Comparison of ENCODE assay signal across 14 cellular contexts in the genomic region with DNA sequence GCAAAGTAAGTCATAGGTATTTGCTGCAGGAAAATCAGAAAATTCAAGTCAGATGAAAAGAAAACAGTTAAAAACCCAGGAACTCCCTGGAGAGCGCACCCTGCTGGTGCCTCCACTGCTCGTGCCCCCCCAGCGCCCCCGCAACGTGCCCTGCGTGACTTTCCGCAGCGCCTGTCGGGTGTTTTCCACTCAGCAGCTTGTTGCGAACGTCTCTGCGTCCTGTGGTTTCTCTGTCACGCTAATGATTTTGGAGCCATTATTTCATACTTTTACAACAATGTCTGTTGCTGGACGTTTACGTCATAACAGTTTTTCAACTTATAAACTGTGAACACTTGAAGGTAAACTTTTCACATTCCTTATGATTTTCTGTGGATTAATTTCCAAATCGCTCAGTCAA. TPM values are rescaled to one million over a fixed set of nuclear protein-coding genes. Genes with fewer than 3 reads are reported as not detected.
DNase-seq lines count a peak whose midpoint lies in the region; ATAC-seq and TF ChIP-seq lines count a peak whose summit lies in the region.
"Had no signal": no experiment of that assay in that cellular context is flagged by ENCODE, and none has a peak within 500 bp of the region (broad histone marks: within the 10 kb centered on the region; RNA-seq: fewer than 3 reads in every experiment).

No MANE protein-coding gene starts in this region.

- 0 out of 2 replicates have a peak overlapping the region, but pooled peaks have one; percentile 19 for H2BK120ac ChIP-seq in IMR-90 (ENCODE audit: low read depth, low read length)

- TF ChIP-seq POLR2A in IMR-90 (IDR thresholded peaks at IDR 0.05; ENCODE audit: low read depth, low read length), result no peak

- H3K36me3 ChIP-seq in IMR-90 (ENCODE audit: control insufficient read depth, insufficient read depth, low read length) (peaks cover 27% of the 10 kb centered on the region), heart right ventricle (peaks cover 0 to 66% (median 12%) of the 10 kb centered on the region in 9 donors)

- H2AFZ ChIP-seq in IMR-90 (replicated peaks; ENCODE audit: low read length, poor library complexity), result peak overlapping the region; percentile 61

- peak overlapping the region; percentile 67 for H2BK5ac ChIP-seq in IMR-90 (ENCODE audit: low read depth, low read length, poor library complexity, severe bottlenecking)

- no peaks in the 10 kb centered on the region for H3K27me3 Mint-ChIP-seq in activated naive CD8-positive, alpha-beta T cell treated with anti-CD3 and anti-CD28 coated beads, Interleukin-2, amount 50 U/mL, for 24 hours
- no peaks in the 10 kb centered on the region for H3K27me3 Mint-ChIP-seq in naive thymus-derived CD8-positive, alpha-beta T cell

- peak; percentile 38 for ATAC-seq in IMR-90 (ENCODE audit: low read depth)
- ATAC-seq in activated naive CD8-positive, alpha-beta T cell treated with anti-CD3 and anti-CD28 coated beads, Interleukin-2, amount 50 U/mL, for 24 hours, result no peak
- ATAC-seq in naive thymus-derived CD8-positive, alpha-beta T cell, result no peak
- no peak for ATAC-seq in heart right ventricle
- ATAC-seq: activated CD4-positive, CD25-positive, alpha-beta regulatory T cell treated with anti-CD3 and anti-CD28 coated beads, Interleukin-2, amount 50 U/mL, for 24 hours had no signal

- POLR2A ChIA-PET in IMR-90 (lab: Charles Lee; ENCODE audit: unreplicated experiment), result no interaction called here
- POLR2A ChIA-PET in naive thymus-derived CD8-positive, alpha-beta T cell (lab: Charles Lee), result no interaction called here

- H3K9ac ChIP-seq in IMR-90 (ENCODE audit: low read depth, low read length), result peak overlapping the region; percentile 43

- H4K20me1 ChIP-seq in IMR-90 (ENCODE audit: insufficient read depth, low read length), result no peaks in the 10 kb centered on the region; the same call in 1 of the 2 replicates

- H3K27ac Mint-ChIP-seq in activated naive CD8-positive, alpha-beta T cell treated with anti-CD3 and anti-CD28 coated beads, Interleukin-2, amount 50 U/mL, for 24 hours, result peak overlapping the region; percentile 52
- H3K27ac Mint-ChIP-seq in naive thymus-derived CD8-positive, alpha-beta T cell, result peak overlapping the region in 6 of 10 donors; percentile 16 to 82 (median 72)

- peak overlapping the region; percentile 59 for H3K4me2 ChIP-seq in IMR-90 (ENCODE audit: low read depth, low read length)

- H3K14ac ChIP-seq in IMR-90 (replicated peaks; ENCODE audit: low read depth, low read length), result no peak overlapping the region

- no peak overlapping the region for H3K23ac ChIP-seq in IMR-90 (ENCODE audit: low read depth, low read length)

- H3K56ac ChIP-seq in IMR-90 (ENCODE audit: extremely low read depth, insufficient read depth, low read length), result no peak overlapping the region

- peak overlapping the region; percentile 54; the same call in 1 of the 2 replicates for H3K4ac ChIP-seq in IMR-90 (ENCODE audit: low read depth, low read length)

- CTCF ChIA-PET in IMR-90 (lab: Yijun Ruan, JAX), result no interaction called here

- H3K4me1 ChIP-seq in IMR-90 (ENCODE audit: control insufficient read depth, insufficient read depth, low read length), result peaks cover 16% of the 10 kb centered on the region
- peaks cover 0 to 27% (median 10%) of the 10 kb centered on the region in 9 donors for H3K4me1 ChIP-seq in heart right ventricle

- H3K9me1 ChIP-seq in IMR-90 (ENCODE audit: insufficient read depth, low read length), result peaks cover 4% of the 10 kb centered on the region; the same call in 1 of the 2 replicates

- peaks cover 17 to 24% of the 10 kb centered on the region in 2 experiments for H3K79me1 ChIP-seq in IMR-90 (ENCODE audit: low read depth in 1 of 2, low read length in 2 of 2)

- H3K36me3 Mint-ChIP-seq in activated naive CD8-positive, alpha-beta T cell treated with anti-CD3 and anti-CD28 coated beads, Interleukin-2, amount 50 U/mL, for 24 hours (ENCODE audit: low read depth), result peaks cover 21% of the 10 kb centered on the region
- H3K36me3 Mint-ChIP-seq in naive thymus-derived CD8-positive, alpha-beta T cell, result peaks cover 0 to 4% (median 2%) of the 10 kb centered on the region in 3 donors

- no TSS peak for BruUV-seq in IMR-90 (replicated peaks; lab: Mats Ljungman, UMichigan)

- peak overlapping the region; percentile 55; the same call in 1 of the 2 replicates for H4K91ac ChIP-seq in IMR-90 (ENCODE audit: insufficient read depth, low read depth, low read length)

- no peak overlapping the region for H3K4me3 ChIP-seq in IMR-90 (ENCODE audit: insufficient read depth, low read depth, low read length)
- no peak overlapping the region for H3K4me3 ChIP-seq in heart right ventricle

- H2BK15ac ChIP-seq in IMR-90 (ENCODE audit: low read depth, low read length), result no peak overlapping the region

- no peak overlapping the region for H2BK20ac ChIP-seq in IMR-90 (ENCODE audit: low read depth, low read length)

- H3K27me3 ChIP-seq in IMR-90 (ENCODE audit: control insufficient read depth, insufficient read depth, low read length), result no peaks in the 10 kb centered on the region
- peaks cover 0 to under 1% (median 0%) of the 10 kb centered on the region in 7 donors for H3K27me3 ChIP-seq in heart right ventricle

- no peaks in the 10 kb centered on the region for H3K9me3 Mint-ChIP-seq in activated naive CD8-positive, alpha-beta T cell treated with anti-CD3 and anti-CD28 coated beads, Interleukin-2, amount 50 U/mL, for 24 hours
- no peaks in the 10 kb centered on the region for H3K9me3 Mint-ChIP-seq in naive thymus-derived CD8-positive, alpha-beta T cell

- H3K9me3 ChIP-seq in IMR-90 (ENCODE audit: control insufficient read depth, insufficient read depth, low read length) (no peaks in the 10 kb centered on the region), heart right ventricle (no peaks in the 10 kb centered on the region)

- in situ Hi-C loops in IMR-90 (cut with MboI; ENCODE audit: low sequenced_read_pairs), result loop anchor here (25.0 kb wide), 1 partner anchor 111 kb away; no protein-coding TSS in a partner anchor

- intact Hi-C loops in IMR-90 (cut with micrococcal nuclease), result no loop called here
- intact Hi-C loops in heart right ventricle (cut with DNase I), result loop anchor here in 2 of 10 donors (10.0 kb wide), 2 partner anchors 71 to 271 kb away; no protein-coding TSS in a partner anchor

- H4K8ac ChIP-seq in IMR-90 (ENCODE audit: low read depth in 2 of 2, low read length in 2 of 2), result peak overlapping the region; percentile 30 to 81; a peak in 3 of 4 replicates

- H3K18ac ChIP-seq in IMR-90 (ENCODE audit: low read depth, low read length), result peak overlapping the region; percentile 61

- peak; percentile 49 for TF ChIP-seq RAD21 in IMR-90 (IDR thresholded peaks at IDR 0.05; ENCODE audit: low read length)

- no peak overlapping the region for H3K4me3 Mint-ChIP-seq in activated naive CD8-positive, alpha-beta T cell treated with anti-CD3 and anti-CD28 coated beads, Interleukin-2, amount 50 U/mL, for 24 hours
- H3K4me3 Mint-ChIP-seq in naive thymus-derived CD8-positive, alpha-beta T cell, result peak overlapping the region in 3 of 10 donors; percentile 3 to 58 (median 14)

- TF ChIP-seq CTCF in IMR-90 (conservative IDR thresholded peaks at IDR 0.05; ENCODE audit: low read depth, low read length) (peak; percentile 76), heart right ventricle (IDR thresholded peaks at IDR 0.05) (no peak)

- DNase-seq in NOMO-1 treated with DMSO at 0.1 percent for 48 hours (lab: John Stamatoyannopoulos, UW; ENCODE audit: unreplicated experiment) (peak; percentile 16), NOMO-1 treated with dmso at 0.1 percent for 144 hours (lab: John Stamatoyannopoulos, UW; ENCODE audit: unreplicated experiment) (no peak), IMR-90 (peak; percentile 81), NCI-H2196 (lab: John Stamatoyannopoulos, UW; ENCODE audit: unreplicated experiment) (no peak), heart right ventricle (no peak), glomerular visceral epithelial cell (ENCODE audit: extremely low spot score) (no peak)
- DNase-seq in activated naive CD8-positive, alpha-beta T cell treated with anti-CD3 and anti-CD28 coated beads, Interleukin-2, amount 50 U/mL, for 24 hours, result peak; percentile 47
- DNase-seq in naive thymus-derived CD8-positive, alpha-beta T cell, result no peak
- DNase-seq: DMS153; effector CD8-positive, alpha-beta T cell; KG1; NCI-H2227 treated with DMSO at 0.1 percent for 48 hours; SIG-M5 had no signal

- peak overlapping the region; percentile 84 for H3K27ac ChIP-seq in IMR-90 (ENCODE audit: insufficient read depth, low read length)
- H3K27ac ChIP-seq in heart right ventricle, result no peak overlapping the region

- dilution Hi-C loops in IMR-90 (cut with HindIII; ENCODE audit: low sequenced_read_pairs, unreplicated experiment), result no loop called here

- H3K4me1 Mint-ChIP-seq in activated naive CD8-positive, alpha-beta T cell treated with anti-CD3 and anti-CD28 coated beads, Interleukin-2, amount 50 U/mL, for 24 hours, result peaks cover 43% of the 10 kb centered on the region
- H3K4me1 Mint-ChIP-seq in naive thymus-derived CD8-positive, alpha-beta T cell, result peaks cover 12 to 50% (median 40%) of the 10 kb centered on the region in 4 donors

- no peak overlapping the region; the same call in 1 of the 2 replicates for H2AK5ac ChIP-seq in IMR-90 (ENCODE audit: low read depth, low read length)

- 22% methylated on average over 6 of the region's 16 CpGs; no CpG with 5 or more reads in 1 of the 2 experiments for WGBS in IMR-90 (ENCODE audit: extremely low coverage in 2 of 2, insufficient read length in 1 of 2), 2 experiments
- WGBS in heart right ventricle, 2 donors, result 87 to 90% methylated on average over 16 of the region's 16 CpGs

- H2AK9ac ChIP-seq in IMR-90 (replicated peaks; ENCODE audit: low read depth, low read length, poor library complexity), result no peak overlapping the region

- peak overlapping the region; percentile 89 for H4K5ac ChIP-seq in IMR-90 (ENCODE audit: low read depth, low read length)

RNA-seq across cellular contexts. Expression of a gene that starts 5.0 kb away (rescaled TPM):
- total RNA-seq in IMR-90 (2012; rRNA removed) (36.1 and 36.2 TPM in 2 replicates), heart right ventricle (10 to 100 TPM; 13.0 to 32.5 (median 19.2) TPM)
- polyA plus RNA-seq in IMR-90 (2012; rRNA removed) (70.7 and 82.0 TPM in 2 replicates), heart right ventricle (10 to 100 TPM; 11.0 to 90.0 TPM)
- polyA plus RNA-seq in IMR-90 (2012; cell fraction: cytosol; rRNA removed), result 110 and 153 TPM in 2 replicates
- polyA plus RNA-seq in IMR-90 (2012; cell fraction: nucleus; rRNA removed; ENCODE audit: low replicate concordance), result 79.2 and 119 TPM in 2 replicates
- 10 to 100 TPM; 22.1 to 28.0 TPM for total RNA-seq in naive thymus-derived CD8-positive, alpha-beta T cell
- 10 to 100 TPM; 35.8 to 43.6 (median 37.0) TPM for polyA plus RNA-seq in naive thymus-derived CD8-positive, alpha-beta T cell

RNA-seq across cellular contexts. Expression of a gene that starts 5.2 kb away (rescaled TPM):
- total RNA-seq in IMR-90 (2012; rRNA removed), result 5.6 and 7.2 TPM in 2 replicates
- polyA plus RNA-seq in IMR-90 (2012; rRNA removed), result 10.9 and 11.2 TPM in 2 replicates
- polyA plus RNA-seq in IMR-90 (2012; cell fraction: cytosol; rRNA removed), result 18.8 and 22.7 TPM in 2 replicates
- 13.5 and 24.8 TPM in 2 replicates for polyA plus RNA-seq in IMR-90 (2012; cell fraction: nucleus; rRNA removed; ENCODE audit: low replicate concordance)
- 10 to 100 TPM; 20.3 to 23.6 TPM for total RNA-seq in naive thymus-derived CD8-positive, alpha-beta T cell
- 10 to 100 TPM; 10.8 to 17.0 (median 16.9) TPM for polyA plus RNA-seq in naive thymus-derived CD8-positive, alpha-beta T cell
- 10 to 100 TPM in 9 of 10 donors, 1 to 10 TPM in 1; 9.6 to 19.8 (median 16.0) TPM for total RNA-seq in heart right ventricle
- polyA plus RNA-seq in heart right ventricle, result 10 to 100 TPM in 1 of 2 donors, 1 to 10 TPM in 1; 9.7 to 10.4 TPM

RNA-seq across cellular contexts. Expression of a gene that starts 37.1 kb away (rescaled TPM):
- total RNA-seq in IMR-90 (2012; rRNA removed), result 8.6 and 10.3 TPM in 2 replicates
- 24.7 and 28.6 TPM in 2 replicates for polyA plus RNA-seq in IMR-90 (2012; rRNA removed)
- 31.4 and 45.1 TPM in 2 replicates for polyA plus RNA-seq in IMR-90 (2012; cell fraction: cytosol; rRNA removed)
- polyA plus RNA-seq in IMR-90 (2012; cell fraction: nucleus; rRNA removed; ENCODE audit: low replicate concordance), result 37.2 and 85.2 TPM in 2 replicates
- total RNA-seq in naive thymus-derived CD8-positive, alpha-beta T cell, result 10 to 100 TPM; 42.0 to 44.0 TPM
- polyA plus RNA-seq in naive thymus-derived CD8-positive, alpha-beta T cell, result 10 to 100 TPM; 12.4 to 26.0 (median 13.6) TPM
- 10 to 100 TPM; 27.4 to 81.6 (median 41.6) TPM for total RNA-seq in heart right ventricle
- 10 to 100 TPM; 43.9 to 62.0 TPM for polyA plus RNA-seq in heart right ventricle

Comparison
In these comparisons a context has a peak if more than half of its experiments do, and no peak if none do; other contexts are left out.
1. DNase-seq: peak in NOMO-1 treated with DMSO at 0.1 percent for 48 hours (single experiment), IMR-90 (single experiment) and activated naive CD8-positive, alpha-beta T cell treated with anti-CD3 and anti-CD28 coated beads, Interleukin-2, amount 50 U/mL, for 24 hours (single experiment); none in NOMO-1 treated with dmso at 0.1 percent for 144 hours (single experiment), naive thymus-derived CD8-positive, alpha-beta T cell (0 of 10), NCI-H2196 (single experiment), heart right ventricle (0 of 2) and glomerular visceral epithelial cell (single experiment).